ENCODE assay signal across 8 cellular contexts in the genomic region with DNA sequence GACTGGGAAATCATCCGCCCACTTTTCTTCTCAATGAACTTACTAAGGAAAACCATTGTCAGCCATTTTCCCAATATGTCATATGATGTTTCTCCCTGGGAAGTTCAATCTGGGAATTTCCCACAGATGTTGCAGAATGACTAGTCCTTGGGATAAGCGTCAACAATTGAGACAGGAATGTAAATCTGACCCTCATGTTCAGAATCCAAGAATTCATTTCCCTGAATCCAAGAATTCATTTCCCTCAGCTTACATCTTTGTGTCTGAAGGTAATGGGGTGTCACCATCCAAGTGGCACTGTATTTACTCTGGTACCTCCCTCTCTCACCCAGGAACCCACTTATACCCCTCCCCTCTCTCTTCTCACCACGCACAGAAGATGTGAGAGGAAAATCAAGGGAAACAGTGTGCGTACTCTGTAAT. TPM values are rescaled to one million over a fixed set of nuclear protein-coding genes. Genes with fewer than 3 reads are reported as not detected.
DNase-seq lines count a peak whose midpoint lies in the region; ATAC-seq and TF ChIP-seq lines count a peak whose summit lies in the region.

No MANE protein-coding gene starts in this region.

- POLR2A ChIA-PET in SK-N-SH (lab: Yijun Ruan, JAX) = interaction anchor here (1.3 kb wide), 1 partner anchor 12 kb away, joined by 4 read pairs; no protein-coding TSS in a partner anchor

- H3K4me3 ChIP-seq in SK-N-SH (ENCODE audit: low read depth in 2 of 2, low read length in 1 of 2) = no peak overlapping the region
- H3K4me3 ChIP-seq in retinal pigment epithelial cell (ENCODE audit: low read length) = no peak overlapping the region

- peak overlapping the region; percentile 43 for H3K4me2 ChIP-seq in SK-N-SH

- peaks cover 15 to 37% of the 10 kb centered on the region in 2 experiments; a peak in 3 of 4 replicates for H3K4me1 ChIP-seq in SK-N-SH (ENCODE audit: control insufficient read depth in 1 of 2, insufficient read depth in 2 of 2, low read depth in 1 of 2, low read length in 1 of 2)

- H3K9me3 ChIP-seq in SK-N-SH = no peaks in the 10 kb centered on the region

- peak overlapping the region; percentile 45; the same call in 1 of the 2 replicates for H3K9ac ChIP-seq in SK-N-SH

- no peaks in the 10 kb centered on the region for H3K27me3 ChIP-seq in SK-N-SH (ENCODE audit: insufficient read depth)

- H2AFZ ChIP-seq in SK-N-SH (ENCODE audit: low read depth) = no peak overlapping the region

- peaks cover 3% of the 10 kb centered on the region for H3F3A ChIP-seq in SK-N-SH (replicated peaks; ENCODE audit: insufficient read depth)

- TF ChIP-seq EP300 in SK-N-SH (IDR thresholded peaks at IDR 0.05; ENCODE audit: borderline replicate concordance in 1 of 2, low read depth in 1 of 2, low read length in 1 of 2) = no peak

- H3K79me2 ChIP-seq in SK-N-SH (ENCODE audit: insufficient read depth) = peaks cover 75% of the 10 kb centered on the region

- peaks cover 0 to 3% of the 10 kb centered on the region in 2 experiments for H3K36me3 ChIP-seq in SK-N-SH (replicated peaks in 1 of 2; ENCODE audit: control insufficient read depth in 1 of 2, insufficient read depth in 2 of 2, low read length in 1 of 2)

- DNase-seq in GM03348 (ENCODE audit: low spot score) (peak; percentile 49), SK-N-SH (no peak), fibroblast of gingiva (ENCODE audit: low read depth) (peak; percentile 89), retinal pigment epithelial cell (ENCODE audit: low read depth) (peak; percentile 72), GDM1 (lab: John Stamatoyannopoulos, UW) (no peak), NOMO-1 treated with dmso at 0.1 percent for 144 hours (lab: John Stamatoyannopoulos, UW; ENCODE audit: unreplicated experiment) (no peak)

- H4K20me1 ChIP-seq in SK-N-SH (ENCODE audit: insufficient read depth) = peaks cover 46% of the 10 kb centered on the region; the same call in 1 of the 2 replicates

- 61% methylated on average over 4 of the region's 4 CpGs for WGBS in SK-N-SH (ENCODE audit: low lambda C conversion rate)

- peak overlapping the region in 1 of 2 experiments; percentile 82; a peak in 2 of 4 replicates for H3K27ac ChIP-seq in SK-N-SH (ENCODE audit: low read depth in 2 of 2, low read length in 1 of 2)

- ATAC-seq in HG03159 (IDR thresholded peaks at IDR 0.05; ENCODE audit: unreplicated experiment) (no peak), GM21526 (IDR thresholded peaks at IDR 0.05; ENCODE audit: low FRiP score, unreplicated experiment) (no peak)

- no peaks in the 10 kb centered on the region for H3K9me2 ChIP-seq in SK-N-SH

- TF ChIP-seq RAD21 in SK-N-SH (IDR thresholded peaks at IDR 0.05; ENCODE audit: low read length) = no peak

- TF ChIP-seq CTCF in SK-N-SH (IDR thresholded peaks at IDR 0.05) = no peak
- TF ChIP-seq CTCF in retinal pigment epithelial cell (conservative IDR thresholded peaks at IDR 0.05; ENCODE audit: low read depth, low read length) = no peak

- CTCF ChIA-PET in SK-N-SH (lab: Yijun Ruan, JAX) = interaction anchor here (0.8 to 1.0 kb wide), 2 partner anchors 66 to 195 kb away, joined by 3 to 5 read pairs; no protein-coding TSS in a partner anchor

TF ChIP-seq in SK-N-SH, 30 proteins besides CTCF, POLR2A, EP300 and RAD21:
- TF ChIP-seq TCF12 (IDR thresholded peaks at IDR 0.05) (0 out of 2 replicates have a peak, but pooled peaks have one; percentile 5), FOSL2 (IDR thresholded peaks at IDR 0.05; ENCODE audit: borderline replicate concordance, low read depth) (no peak), YY1 (IDR thresholded peaks at IDR 0.05; ENCODE audit: low read depth) (0 out of 2 replicates have a peak, but pooled peaks have one; percentile 57)

RNA-seq across cellular contexts. Expression of gene KLF9, which starts 7.4 kb away (rescaled TPM):
- 5.8 and 6.9 TPM in 2 replicates for polyA plus RNA-seq in SK-N-SH (2012; rRNA removed)
- 5.9 and 7.6 TPM in 2 replicates for polyA plus RNA-seq in SK-N-SH (2012; cell fraction: cytosol; rRNA removed)
- polyA plus RNA-seq in SK-N-SH (2012; cell fraction: nucleus; rRNA removed) = 5.0 and 8.3 TPM in 2 replicates

Comparison
In these comparisons a context has a peak if more than half of its experiments do, and no peak if none do; other contexts are left out.
1. DNase-seq: peak in GM03348 (single experiment), fibroblast of gingiva (single experiment) and retinal pigment epithelial cell (single experiment); none in SK-N-SH (single experiment), GDM1 (single experiment) and NOMO-1 treated with dmso at 0.1 percent for 144 hours (single experiment).